ENCODE assay signal across 18 cellular contexts in genomic region chr2:197171582-197171981, GRCh38.
"Had no signal": no experiment of that assay in that cellular context is flagged by ENCODE, and none has a peak within 500 bp of the region (broad histone marks: within the 10 kb centered on the region; RNA-seq: fewer than 3 reads in every experiment).

No MANE protein-coding gene starts in this region.

- H3K4me3 Mint-ChIP-seq: activated CD4-positive, alpha-beta memory T cell treated with anti-CD3 and anti-CD28 coated beads, Interleukin-2, amount 10 ng/mL, durations not matched to agents 7 days and 5 days; neural crest cell; type B pancreatic cell had no signal

- H3K36me3 ChIP-seq: left ventricle myocardium inferior, prostate gland, suprapubic skin had no signal

- H3K36me3 Mint-ChIP-seq: type B pancreatic cell had no signal

- H3K4me3 ChIP-seq: dorsolateral prefrontal cortex, left ventricle myocardium inferior, prostate gland, SK-N-MC, skin epidermis, suprapubic skin had no signal

- H3K27ac ChIP-seq: dorsolateral prefrontal cortex, left ventricle myocardium inferior, prostate gland, SK-N-MC, skin epidermis, suprapubic skin had no signal

- H3K27ac Mint-ChIP-seq: activated CD4-positive, alpha-beta memory T cell treated with anti-CD3 and anti-CD28 coated beads, Interleukin-2, amount 10 ng/mL, durations not matched to agents 7 days and 5 days; type B pancreatic cell had no signal

- H3K9me3 ChIP-seq: left ventricle myocardium inferior, prostate gland, suprapubic skin had no signal

- H3K9me3 Mint-ChIP-seq: activated CD4-positive, alpha-beta memory T cell treated with anti-CD3 and anti-CD28 coated beads, Interleukin-2, amount 10 ng/mL, durations not matched to agents 7 days and 5 days; neural crest cell; type B pancreatic cell had no signal

- DNase-seq: activated CD4-positive, alpha-beta memory T cell treated with anti-CD3 and anti-CD28 coated beads, Interleukin-2, amount 10 ng/mL, durations not matched to agents 7 days and 5 days; activated CD8-positive, alpha-beta memory T cell treated with anti-CD3 and anti-CD28 coated beads, Interleukin-2, amount 50 U/mL, for 4 hours; dorsolateral prefrontal cortex; foreskin fibroblast; glutamatergic neuron; hypothalamus; kidney; left ventricle myocardium inferior; right cardiac atrium; stimulated activated CD4-positive, alpha-beta T cell treated with anti-CD3 and anti-CD28 coated beads, Interleukin-15, amount 100 ng/mL, for 24 hours; stimulated activated CD4-positive, alpha-beta T cell treated with anti-CD3 and anti-CD28 coated beads, Interleukin-4, amount 100 ng/mL, for 1 hour; stimulated activated naive CD4-positive, alpha-beta T cell treated with Interleukin-2 at 50 U/mL for 16 hours had no signal

- ATAC-seq: right cardiac atrium had no signal

- H3K27me3 ChIP-seq: dorsolateral prefrontal cortex, suprapubic skin had no signal

- H3K27me3 Mint-ChIP-seq: activated CD4-positive, alpha-beta memory T cell treated with anti-CD3 and anti-CD28 coated beads, Interleukin-2, amount 10 ng/mL, durations not matched to agents 7 days and 5 days; type B pancreatic cell had no signal
